ENCODE assay signal across 1 cellular context in genomic region chr4:54585321-54586000, GRCh38.
TF ChIP-seq lines count a peak whose summit lies in the region.

No MANE protein-coding gene starts in this region.

TF ChIP-seq in K562, 482 proteins besides CTCF, POLR2A, EP300 and RAD21 (continued from another document):
- TF ChIP-seq, protein P1, sequence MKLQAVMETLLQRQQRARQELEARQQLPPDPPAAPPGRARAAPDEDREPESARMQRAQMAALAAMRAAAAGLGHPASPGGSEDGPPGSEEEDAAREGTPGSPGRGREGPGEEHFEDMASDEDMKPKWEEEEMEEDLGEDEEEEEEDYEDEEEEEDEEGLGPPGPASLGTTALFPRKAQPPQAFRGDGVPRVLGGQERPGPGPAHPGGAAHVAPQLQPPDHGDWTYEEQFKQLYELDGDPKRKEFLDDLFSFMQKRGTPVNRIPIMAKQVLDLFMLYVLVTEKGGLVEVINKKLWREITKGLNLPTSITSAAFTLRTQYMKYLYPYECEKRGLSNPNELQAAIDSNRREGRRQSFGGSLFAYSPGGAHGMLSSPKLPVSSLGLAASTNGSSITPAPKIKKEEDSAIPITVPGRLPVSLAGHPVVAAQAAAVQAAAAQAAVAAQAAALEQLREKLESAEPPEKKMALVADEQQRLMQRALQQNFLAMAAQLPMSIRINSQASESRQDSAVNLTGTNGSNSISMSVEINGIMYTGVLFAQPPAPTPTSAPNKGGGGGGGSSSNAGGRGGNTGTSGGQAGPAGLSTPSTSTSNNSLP (IDR thresholded peaks at IDR 0.05; ENCODE audit: borderline replicate concordance, low read depth, low read length): peak; percentile 57; the same call in 1 of the 2 replicates
- no peak for TF ChIP-seq LARP7 (IDR thresholded peaks at IDR 0.05)
- no peak for TF ChIP-seq FOXA3 (CRISPR knock-in tag; conservative IDR thresholded peaks at IDR 0.05 in 1 of 2, IDR thresholded peaks at IDR 0.05 in 1 of 2)
- TF ChIP-seq GATAD2B (IDR thresholded peaks at IDR 0.05; ENCODE audit: borderline replicate concordance): peak; percentile 44; the same call in 1 of the 2 replicates
- TF ChIP-seq CEBPZ (IDR thresholded peaks at IDR 0.05; ENCODE audit: borderline replicate concordance, low read depth, low read length): no peak
- no peak for TF ChIP-seq TCF7 (IDR thresholded peaks at IDR 0.05; ENCODE audit: borderline replicate concordance)
- no peak for TF ChIP-seq SMAD1 (IDR thresholded peaks at IDR 0.05; ENCODE audit: low read depth, low read length, partially characterized antibody)
- TF ChIP-seq WHSC1 (IDR thresholded peaks at IDR 0.05; ENCODE audit: low read length): no peak
- no peak for TF ChIP-seq TFAP4 (CRISPR knock-in tag; IDR thresholded peaks at IDR 0.05; ENCODE audit: borderline replicate concordance)
- TF ChIP-seq POLR2AphosphoS2 (IDR thresholded peaks at IDR 0.05; ENCODE audit: low read length): no peak
- TF ChIP-seq, protein P2, sequence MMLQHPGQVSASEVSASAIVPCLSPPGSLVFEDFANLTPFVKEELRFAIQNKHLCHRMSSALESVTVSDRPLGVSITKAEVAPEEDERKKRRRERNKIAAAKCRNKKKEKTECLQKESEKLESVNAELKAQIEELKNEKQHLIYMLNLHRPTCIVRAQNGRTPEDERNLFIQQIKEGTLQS (IDR thresholded peaks at IDR 0.05): peak; percentile 81
- TF ChIP-seq, protein P2 (CRISPR knock-in tag; conservative IDR thresholded peaks at IDR 0.05): no peak
- TF ChIP-seq PHTF2 (CRISPR knock-in tag; IDR thresholded peaks at IDR 0.05): no peak
- TF ChIP-seq, protein P3, sequence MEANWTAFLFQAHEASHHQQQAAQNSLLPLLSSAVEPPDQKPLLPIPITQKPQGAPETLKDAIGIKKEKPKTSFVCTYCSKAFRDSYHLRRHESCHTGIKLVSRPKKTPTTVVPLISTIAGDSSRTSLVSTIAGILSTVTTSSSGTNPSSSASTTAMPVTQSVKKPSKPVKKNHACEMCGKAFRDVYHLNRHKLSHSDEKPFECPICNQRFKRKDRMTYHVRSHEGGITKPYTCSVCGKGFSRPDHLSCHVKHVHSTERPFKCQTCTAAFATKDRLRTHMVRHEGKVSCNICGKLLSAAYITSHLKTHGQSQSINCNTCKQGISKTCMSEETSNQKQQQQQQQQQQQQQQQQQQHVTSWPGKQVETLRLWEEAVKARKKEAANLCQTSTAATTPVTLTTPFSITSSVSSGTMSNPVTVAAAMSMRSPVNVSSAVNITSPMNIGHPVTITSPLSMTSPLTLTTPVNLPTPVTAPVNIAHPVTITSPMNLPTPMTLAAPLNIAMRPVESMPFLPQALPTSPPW (CRISPR knock-in tag; IDR thresholded peaks at IDR 0.05): no peak
- no peak for TF ChIP-seq LCOR (CRISPR knock-in tag; IDR thresholded peaks at IDR 0.05)
- TF ChIP-seq ZNF644 (tag; IDR thresholded peaks at IDR 0.05; ENCODE audit: low read depth): no peak
- no peak for TF ChIP-seq ZNF584 (CRISPR knock-in tag; IDR thresholded peaks at IDR 0.05; ENCODE audit: low read depth)
- TF ChIP-seq LEF1 (IDR thresholded peaks at IDR 0.05): peak; percentile 61; the same call in 1 of the 2 replicates
